ENCODE assay signal across 1 cellular context in genomic region chr11:3859373-3859881, GRCh38.
TF ChIP-seq lines count a peak whose summit lies in the region.

No MANE protein-coding gene starts in this region.

TF ChIP-seq in HepG2, 621 proteins besides CTCF, POLR2A, EP300 and RAD21:
- TF ChIP-seq ZNF687 (CRISPR knock-in tag; IDR thresholded peaks at IDR 0.05) (peak; percentile 31; the same call in 1 of the 2 replicates), ZHX1 (CRISPR knock-in tag; IDR thresholded peaks at IDR 0.05; ENCODE audit: low read depth) (0 out of 2 replicates have a peak, but pooled peaks have one; percentile 30), GZF1 (CRISPR knock-in tag; IDR thresholded peaks at IDR 0.05) (no peak), ARID4A (CRISPR knock-in tag; IDR thresholded peaks at IDR 0.05; ENCODE audit: borderline replicate concordance) (0 out of 2 replicates have a peak, but pooled peaks have one; percentile 21)
